ENCODE assay signal across 8 cellular contexts in the genomic region with DNA sequence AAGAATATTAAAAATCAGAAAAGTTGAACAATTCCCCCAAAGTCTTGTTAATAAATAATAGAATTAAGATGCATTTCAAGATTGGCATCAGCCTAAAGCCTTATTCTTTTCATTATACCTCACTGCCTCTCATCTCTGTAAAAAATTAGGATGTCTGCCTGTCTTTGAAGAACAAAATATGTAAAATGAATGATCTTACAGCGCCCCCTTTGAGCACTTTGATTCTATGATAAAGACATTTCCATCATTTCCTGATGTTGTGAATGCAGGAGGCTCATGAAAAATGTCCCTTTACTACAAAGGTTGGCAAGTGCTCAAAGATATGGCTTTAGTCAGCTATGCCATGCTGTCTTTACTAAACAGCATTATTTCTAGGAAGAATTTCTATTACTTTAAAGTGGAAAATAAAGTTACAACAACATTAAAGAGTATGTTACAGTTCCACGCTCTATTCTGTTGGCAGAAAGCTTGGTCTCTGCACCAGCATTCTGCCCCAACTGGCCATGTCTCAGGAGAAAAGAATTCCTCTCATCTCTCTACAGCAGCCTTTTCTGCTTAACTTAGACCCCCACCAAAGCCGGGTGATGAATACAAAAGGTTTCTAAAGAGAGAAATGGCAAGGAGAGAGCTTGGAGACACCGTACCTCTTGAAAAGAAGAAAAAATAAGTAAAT.
DNase-seq lines count a peak whose midpoint lies in the region; ATAC-seq and TF ChIP-seq lines count a peak whose summit lies in the region.

No MANE protein-coding gene starts in this region.

- ATAC-seq in PC-3, result peak; percentile 45; the same call in 1 of the 2 replicates
- ATAC-seq in activated T-cell treated with anti-CD3 and anti-CD28 coated beads, Interleukin-2, amount 50 U/mL, for 72 hours (replicated peaks in 1 of 2), result no peak

- no peak overlapping the region for H3K4me3 ChIP-seq in PC-3 (ENCODE audit: low read length)
- no peak overlapping the region for H3K4me3 ChIP-seq in fibroblast of mammary gland (ENCODE audit: control insufficient read depth, low read depth, low read length)
- H3K4me3 ChIP-seq in CD4-positive, alpha-beta memory T cell (ENCODE audit: low read length in 2 of 2), result no peak overlapping the region
- no peak overlapping the region for H3K4me3 ChIP-seq in dorsolateral prefrontal cortex

- H3K27ac ChIP-seq in PC-3 (ENCODE audit: low read length) (0 out of 2 replicates have a peak overlapping the region, but pooled peaks have one; percentile 6), dorsolateral prefrontal cortex (no peak overlapping the region)
- H3K27ac ChIP-seq in CD4-positive, alpha-beta memory T cell (ENCODE audit: low read depth, low read length), result no peak overlapping the region

- no peak overlapping the region for H2AFZ ChIP-seq in PC-3 (ENCODE audit: low read length)

- no peak overlapping the region for H3K4me2 ChIP-seq in PC-3 (ENCODE audit: low read length)

- CTCF ChIA-PET in PC-3 (lab: Charles Lee), result interaction anchor here (0.9 to 1.2 kb wide), 2 partner anchors 52 to 729 kb away, joined by 4 to 8 read pairs; no protein-coding TSS in a partner anchor
- CTCF ChIA-PET in CD4-positive, alpha-beta memory T cell (lab: Charles Lee; ENCODE audit: partially characterized antibody), result no interaction called here

- H3K4me1 ChIP-seq in PC-3 (ENCODE audit: insufficient read depth, low read length), result peaks cover 19% of the 10 kb centered on the region
- H3K4me1 ChIP-seq in CD4-positive, alpha-beta memory T cell (ENCODE audit: insufficient read depth, low read length), result no peaks in the 10 kb centered on the region

- no peaks in the 10 kb centered on the region for H3F3A ChIP-seq in PC-3 (ENCODE audit: low read length, unreplicated experiment)

- no peak overlapping the region for H3K27ac Mint-ChIP-seq in CD4-positive, alpha-beta memory T cell
- no peak overlapping the region for H3K27ac Mint-ChIP-seq in activated T-cell treated with anti-CD3 and anti-CD28 coated beads, Interleukin-2, amount 50 U/mL, for 72 hours

- peaks cover 0 to 2% (median 0%) of the 10 kb centered on the region in 8 donors for H3K9me3 Mint-ChIP-seq in CD4-positive, alpha-beta memory T cell
- no peaks in the 10 kb centered on the region for H3K9me3 Mint-ChIP-seq in activated T-cell treated with anti-CD3 and anti-CD28 coated beads, Interleukin-2, amount 50 U/mL, for 72 hours

- H3K9me3 ChIP-seq in PC-3 (ENCODE audit: low read length), result no peaks in the 10 kb centered on the region
- H3K9me3 ChIP-seq in CD4-positive, alpha-beta memory T cell (ENCODE audit: control insufficient read depth in 1 of 2, low read length in 2 of 2), result no peaks in the 10 kb centered on the region

- BruUV-seq in PC-3 (replicated peaks; lab: Mats Ljungman, UMichigan), result no TSS peak

- H3K27me3 ChIP-seq in PC-3 (ENCODE audit: low read length) (no peaks in the 10 kb centered on the region), dorsolateral prefrontal cortex (peaks cover 0 to 21% (median 0%) of the 10 kb centered on the region in 45 donors)
- H3K27me3 ChIP-seq in CD4-positive, alpha-beta memory T cell (ENCODE audit: insufficient read depth, low read length), result no peaks in the 10 kb centered on the region

- H4K20me1 ChIP-seq in PC-3 (ENCODE audit: low read length), result no peaks in the 10 kb centered on the region

- no peak overlapping the region for H3K9ac ChIP-seq in PC-3 (ENCODE audit: low read length)

- no peaks in the 10 kb centered on the region for H3K79me2 ChIP-seq in PC-3 (ENCODE audit: low read length)

- no peaks in the 10 kb centered on the region for H3K36me3 Mint-ChIP-seq in CD4-positive, alpha-beta memory T cell
- H3K36me3 Mint-ChIP-seq in activated T-cell treated with anti-CD3 and anti-CD28 coated beads, Interleukin-2, amount 50 U/mL, for 72 hours (ENCODE audit: insufficient read depth in 2 of 2), result no peaks in the 10 kb centered on the region

- POLR2A ChIA-PET in PC-3 (lab: Charles Lee; ENCODE audit: unreplicated experiment), result no interaction called here
- POLR2A ChIA-PET in CD4-positive, alpha-beta memory T cell (lab: Charles Lee; ENCODE audit: partially characterized antibody), result interaction anchor here (0.7 kb wide), 1 partner anchor 1311 kb away, joined by 3 read pairs; no protein-coding TSS in a partner anchor

- H3K9me2 ChIP-seq in PC-3 (replicated peaks; ENCODE audit: low read length), result no peaks in the 10 kb centered on the region

- DNase-seq in A172 (ENCODE audit: low spot score) (peak; percentile 64), GM10266 (ENCODE audit: extremely low spot score) (no peak), PC-3 (peak; percentile 79), fibroblast of mammary gland (ENCODE audit: low read depth) (peak; percentile 72), OCI-M2 (lab: John Stamatoyannopoulos, UW; ENCODE audit: unreplicated experiment) (no peak), dorsolateral prefrontal cortex (no peak)
- no peak for DNase-seq in CD4-positive, alpha-beta memory T cell
- no peak for DNase-seq in activated T-cell treated with anti-CD3 and anti-CD28 coated beads, Interleukin-2, amount 50 U/mL, for 72 hours

- H3K4me1 Mint-ChIP-seq in CD4-positive, alpha-beta memory T cell, result no peaks in the 10 kb centered on the region
- no peaks in the 10 kb centered on the region for H3K4me1 Mint-ChIP-seq in activated T-cell treated with anti-CD3 and anti-CD28 coated beads, Interleukin-2, amount 50 U/mL, for 72 hours (ENCODE audit: low read depth)

- intact Hi-C loops in PC-3 (cut with micrococcal nuclease) (loop anchor here (5.0 kb wide), 1 partner anchor 143 kb away; no protein-coding TSS in a partner anchor), dorsolateral prefrontal cortex (cut with DNase I) (no loop called here)
- intact Hi-C loops in CD4-positive, alpha-beta memory T cell (cut with micrococcal nuclease), result no loop called here

- peak; percentile 15 for TF ChIP-seq CTCF in GM10266 (IDR thresholded peaks at IDR 0.05; ENCODE audit: control insufficient read depth, insufficient read depth, low read depth, missing control alignments)
- TF ChIP-seq CTCF in PC-3 (conservative IDR thresholded peaks at IDR 0.05; ENCODE audit: low read depth, low read length), result peak; percentile 79
- peak; percentile 59 for TF ChIP-seq CTCF in fibroblast of mammary gland (conservative IDR thresholded peaks at IDR 0.05; ENCODE audit: control insufficient read depth, insufficient read depth, low read depth, low read length)
- peak in 20 of 56 donors; percentile 10 to 53 (median 24) for TF ChIP-seq CTCF in dorsolateral prefrontal cortex (IDR thresholded peaks at IDR 0.05 in 54 of 56, conservative IDR thresholded peaks at IDR 0.05 in 2 of 56; ENCODE audit: low read depth in 1 of 56, partially characterized antibody in 56 of 56)

- no peak overlapping the region for H3K4me3 Mint-ChIP-seq in CD4-positive, alpha-beta memory T cell
- H3K4me3 Mint-ChIP-seq in activated T-cell treated with anti-CD3 and anti-CD28 coated beads, Interleukin-2, amount 50 U/mL, for 72 hours, result no peak overlapping the region

- no peaks in the 10 kb centered on the region for H3K36me3 ChIP-seq in PC-3 (ENCODE audit: low read depth, low read length)
- H3K36me3 ChIP-seq in CD4-positive, alpha-beta memory T cell (ENCODE audit: insufficient read depth, low read length), result no peaks in the 10 kb centered on the region

- H3K27me3 Mint-ChIP-seq in CD4-positive, alpha-beta memory T cell, result peaks cover 22 to 23% of the 10 kb centered on the region in 2 donors
- peaks cover 33% of the 10 kb centered on the region for H3K27me3 Mint-ChIP-seq in activated T-cell treated with anti-CD3 and anti-CD28 coated beads, Interleukin-2, amount 50 U/mL, for 72 hours (ENCODE audit: low read depth)

Comparison
In these comparisons a context has a peak if more than half of its experiments do, and no peak if none do; other contexts are left out.
1. DNase-seq: peak in A172 (single experiment), PC-3 (single experiment) and fibroblast of mammary gland (single experiment); none in GM10266 (single experiment), OCI-M2 (single experiment), CD4-positive, alpha-beta memory T cell (0 of 5), activated T-cell treated with anti-CD3 and anti-CD28 coated beads, Interleukin-2, amount 50 U/mL, for 72 hours (0 of 2) and dorsolateral prefrontal cortex (0 of 10).